18 cellular contexts compared by ENCODE assay signal in the genomic region with DNA sequence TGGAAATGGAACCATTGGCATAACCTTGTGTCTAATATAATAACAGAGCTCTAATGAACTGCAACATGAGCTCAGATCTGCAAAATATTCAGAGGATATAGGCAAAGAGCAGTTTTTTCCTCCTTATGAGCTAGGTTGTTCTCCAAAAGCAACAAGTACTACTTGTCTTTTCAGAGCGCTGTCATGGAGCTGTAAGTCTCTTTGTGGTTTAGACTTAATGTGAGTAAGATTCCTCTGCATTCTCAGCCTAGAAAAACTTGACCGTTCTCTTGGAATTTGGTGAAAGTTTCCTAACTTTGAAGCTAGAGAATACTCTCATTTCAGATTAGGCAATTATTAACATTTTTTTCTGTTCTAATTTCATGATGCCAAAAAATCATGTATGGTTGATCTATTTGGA.
A peak's percentile ranks its signal among the peaks of the same experiment; 100 is the strongest.
DNase-seq lines count a peak whose midpoint lies in the region; ATAC-seq and TF ChIP-seq lines count a peak whose summit lies in the region.
"Had no signal": no experiment of that assay in that cellular context is flagged by ENCODE, and none has a peak within 500 bp of the region (broad histone marks: within the 10 kb centered on the region; RNA-seq: fewer than 3 reads in every experiment).

No MANE protein-coding gene starts in this region.

- H3K4me3 ChIP-seq in upper lobe of left lung = no peak overlapping the region
- H3K4me3 ChIP-seq: A549, lung, tibial artery had no signal

- H3K4me1 Mint-ChIP-seq in MCF 10A (ENCODE audit: insufficient read depth, unreplicated experiment) = peaks cover 46% of the 10 kb centered on the region
- no peaks in the 10 kb centered on the region for H3K4me1 Mint-ChIP-seq in activated CD4-positive, alpha-beta memory T cell treated with anti-CD3 and anti-CD28 coated beads, Interleukin-2, amount 10 ng/mL, durations not matched to agents 7 days and 5 days
- peaks cover 31% of the 10 kb centered on the region for H3K4me1 Mint-ChIP-seq in activated T-cell treated with anti-CD3 and anti-CD28 coated beads, Interleukin-2, amount 50 U/mL, for 24 hours (ENCODE audit: low read depth)

- ATAC-seq in upper lobe of left lung (ENCODE audit: low FRiP score in 2 of 2) = no peak
- ATAC-seq: A549; activated CD4-positive, CD25-positive, alpha-beta regulatory T cell treated with anti-CD3 and anti-CD28 coated beads, Interleukin-2, amount 50 U/mL, for 24 hours; T-cell had no signal

- DNase-seq in HCEC 1CT = peak; percentile 75
- no peak for DNase-seq in MCF 10A (ENCODE audit: unreplicated experiment)
- peak; percentile 91 for DNase-seq in iris pigment epithelial cell (ENCODE audit: low read depth)
- no peak for DNase-seq in activated CD4-positive, alpha-beta memory T cell treated with anti-CD3 and anti-CD28 coated beads, Interleukin-2, amount 10 ng/mL, durations not matched to agents 7 days and 5 days
- DNase-seq in activated CD4-positive, CD25-positive, alpha-beta regulatory T cell (lab: John Stamatoyannopoulos, UW) = no peak
- DNase-seq in upper lobe of left lung = no peak
- DNase-seq in activated T-cell treated with anti-CD3 and anti-CD28 coated beads, Interleukin-2, amount 50 U/mL, for 24 hours = no peak
- DNase-seq: activated T-cell treated with anti-CD3 and anti-CD28 coated beads, Interleukin-2, amount 50 U/mL, for 1 hour; effector memory CD4-positive, alpha-beta T cell; NCI-H1105 treated with DMSO at 0.1 percent for 48 hours; NCI-H226; T-cell; tibial artery had no signal

- no peaks in the 10 kb centered on the region for H3K27me3 ChIP-seq in upper lobe of left lung
- H3K27me3 ChIP-seq: neutrophil, tibial artery had no signal

- 53 to 66% methylated on average over 2 of the region's 2 CpGs for WGBS in upper lobe of left lung, 2 donors

- no peak for TF ChIP-seq POLR2A in upper lobe of left lung (IDR thresholded peaks at IDR 0.05)

- no peaks in the 10 kb centered on the region for H3K36me3 ChIP-seq in upper lobe of left lung
- H3K36me3 ChIP-seq: neutrophil, tibial artery had no signal

- peak overlapping the region; percentile 32 for H3K27ac Mint-ChIP-seq in MCF 10A (ENCODE audit: low read depth, unreplicated experiment)
- H3K27ac Mint-ChIP-seq in activated CD4-positive, alpha-beta memory T cell treated with anti-CD3 and anti-CD28 coated beads, Interleukin-2, amount 10 ng/mL, durations not matched to agents 7 days and 5 days = no peak overlapping the region
- H3K27ac Mint-ChIP-seq in activated T-cell treated with anti-CD3 and anti-CD28 coated beads, Interleukin-2, amount 50 U/mL, for 24 hours = no peak overlapping the region
- H3K27ac Mint-ChIP-seq: T-cell had no signal

- H3K4me1 ChIP-seq in upper lobe of left lung = peaks cover 3 to 13% (median 7%) of the 10 kb centered on the region in 4 donors

- no peaks in the 10 kb centered on the region for H3K9me3 Mint-ChIP-seq in MCF 10A (ENCODE audit: unreplicated experiment)
- H3K9me3 Mint-ChIP-seq in activated CD4-positive, alpha-beta memory T cell treated with anti-CD3 and anti-CD28 coated beads, Interleukin-2, amount 10 ng/mL, durations not matched to agents 7 days and 5 days = no peaks in the 10 kb centered on the region
- no peaks in the 10 kb centered on the region for H3K9me3 Mint-ChIP-seq in activated T-cell treated with anti-CD3 and anti-CD28 coated beads, Interleukin-2, amount 50 U/mL, for 24 hours
- H3K9me3 Mint-ChIP-seq: T-cell had no signal

- H3K27me3 Mint-ChIP-seq in MCF 10A (ENCODE audit: insufficient read depth, unreplicated experiment) = no peaks in the 10 kb centered on the region
- no peaks in the 10 kb centered on the region for H3K27me3 Mint-ChIP-seq in activated CD4-positive, alpha-beta memory T cell treated with anti-CD3 and anti-CD28 coated beads, Interleukin-2, amount 10 ng/mL, durations not matched to agents 7 days and 5 days
- H3K27me3 Mint-ChIP-seq in activated T-cell treated with anti-CD3 and anti-CD28 coated beads, Interleukin-2, amount 50 U/mL, for 24 hours = no peaks in the 10 kb centered on the region
- H3K27me3 Mint-ChIP-seq: T-cell had no signal

- peaks cover 11% of the 10 kb centered on the region for H3K36me3 Mint-ChIP-seq in MCF 10A (ENCODE audit: insufficient read depth, unreplicated experiment)
- no peaks in the 10 kb centered on the region for H3K36me3 Mint-ChIP-seq in activated CD4-positive, alpha-beta memory T cell treated with anti-CD3 and anti-CD28 coated beads, Interleukin-2, amount 10 ng/mL, durations not matched to agents 7 days and 5 days (ENCODE audit: low read depth)
- no peaks in the 10 kb centered on the region for H3K36me3 Mint-ChIP-seq in activated T-cell treated with anti-CD3 and anti-CD28 coated beads, Interleukin-2, amount 50 U/mL, for 24 hours (ENCODE audit: low read depth)

- no peak for TF ChIP-seq EP300 in upper lobe of left lung (IDR thresholded peaks at IDR 0.05)

- CTCF ChIA-PET in MCF 10A (lab: Yijun Ruan, JAX) = interaction anchor here (0.9 to 1.0 kb wide), 2 partner anchors 12 to 283 kb away, joined by 3 read pairs; no protein-coding TSS in a partner anchor
- CTCF ChIA-PET in activated CD4-positive, alpha-beta memory T cell treated with anti-CD3 and anti-CD28 coated beads, Interleukin-2, amount 10 ng/mL, durations not matched to agents 7 days and 5 days (lab: Charles Lee) = no interaction called here

- no TSS peak for BruUV-seq in MCF 10A (replicated peaks; lab: Mats Ljungman, UMichigan)

- intact Hi-C loops in MCF 10A (cut with micrococcal nuclease) = no loop called here

- H3K27ac ChIP-seq in 22Rv1 (peak overlapping the region; percentile 17; the same call in 1 of the 2 replicates), upper lobe of left lung (no peak overlapping the region)
- H3K27ac ChIP-seq: A549, neutrophil, tibial artery had no signal

- no peak overlapping the region for H3K4me3 Mint-ChIP-seq in MCF 10A (ENCODE audit: unreplicated experiment)
- no peak overlapping the region for H3K4me3 Mint-ChIP-seq in activated CD4-positive, alpha-beta memory T cell treated with anti-CD3 and anti-CD28 coated beads, Interleukin-2, amount 10 ng/mL, durations not matched to agents 7 days and 5 days
- H3K4me3 Mint-ChIP-seq in activated T-cell treated with anti-CD3 and anti-CD28 coated beads, Interleukin-2, amount 50 U/mL, for 24 hours = no peak overlapping the region
- H3K4me3 Mint-ChIP-seq: T-cell had no signal

- TF ChIP-seq CTCF in 22Rv1 (IDR thresholded peaks at IDR 0.05) = no peak
- TF ChIP-seq CTCF in MCF 10A (IDR thresholded peaks at IDR 0.05; ENCODE audit: unreplicated experiment) = no peak
- TF ChIP-seq CTCF in upper lobe of left lung (IDR thresholded peaks at IDR 0.05) = no peak

- POLR2A ChIA-PET in MCF 10A (lab: Yijun Ruan, JAX) = interaction anchor here (0.8 to 1.9 kb wide), 6 partner anchors 11 to 58 kb away, joined by 3 to 7 read pairs (median 4); no protein-coding TSS in a partner anchor
- POLR2A ChIA-PET in activated CD4-positive, alpha-beta memory T cell treated with anti-CD3 and anti-CD28 coated beads, Interleukin-2, amount 10 ng/mL, durations not matched to agents 7 days and 5 days (lab: Charles Lee) = interaction anchor here (1.0 kb wide), 1 partner anchor 21 kb away, joined by 3 read pairs; no protein-coding TSS in a partner anchor

- no peaks in the 10 kb centered on the region for H3K9me3 ChIP-seq in upper lobe of left lung
- H3K9me3 ChIP-seq: A549, neutrophil, tibial artery had no signal

Comparison
In these comparisons a context has a peak if more than half of its experiments do, and no peak if none do; other contexts are left out.
1. DNase-seq: peak in HCEC 1CT (single experiment) and iris pigment epithelial cell (single experiment); none in MCF 10A (single experiment), activated CD4-positive, alpha-beta memory T cell treated with anti-CD3 and anti-CD28 coated beads, Interleukin-2, amount 10 ng/mL, durations not matched to agents 7 days and 5 days (single experiment), activated CD4-positive, CD25-positive, alpha-beta regulatory T cell (0 of 4), upper lobe of left lung (0 of 2) and activated T-cell treated with anti-CD3 and anti-CD28 coated beads, Interleukin-2, amount 50 U/mL, for 24 hours (single experiment).